Comparison of ENCODE assay signal across 8 cellular contexts in genomic region chr10:13371879-13372470, GRCh38. TPM values are rescaled to one million over a fixed set of nuclear protein-coding genes. Genes with fewer than 3 reads are reported as not detected.
DNase-seq lines count a peak whose midpoint lies in the region; ATAC-seq and TF ChIP-seq lines count a peak whose summit lies in the region.

No MANE protein-coding gene starts in this region.

- no peak for TF ChIP-seq POLR2A in HCT116 (IDR thresholded peaks at IDR 0.05; ENCODE audit: borderline replicate concordance, extremely low read depth, insufficient read depth, insufficient read length)

- POLR2A ChIA-PET in HCT116 (lab: Charles Lee), result interaction anchor here (0.6 to 1.7 kb wide), 5 partner anchors 10 to 215 kb away, joined by 3 read pairs; partner anchors contain the start of gene PRPF18

- RAD21 ChIA-PET in HCT116 (lab: Charles Lee; ENCODE audit: low non-redundant PET in 1 of 2, low total read pairs in 2 of 2, uncharacterized antibody in 2 of 2, unreplicated experiment in 2 of 2), result interaction anchor here (0.8 to 1.9 kb wide), 5 partner anchors 11 to 215 kb away, joined by 3 to 13 read pairs (median 5); partner anchors contain the start of gene PRPF18 (in 1 of the 2)

- TF ChIP-seq CTCF in HCT116 (IDR thresholded peaks at IDR 0.05 in 2 of 3, conservative IDR thresholded peaks at IDR 0.05 in 1 of 3; ENCODE audit: borderline replicate concordance in 1 of 3, insufficient read depth in 1 of 3, low read depth in 2 of 3, low read length in 2 of 3), result peak; percentile 91 to 98 (median 95)

- no peaks in the 10 kb centered on the region for H3K9me3 ChIP-seq in HCT116 (ENCODE audit: control insufficient read depth in 1 of 2, insufficient read depth in 1 of 2, low read depth in 1 of 2, low read length in 2 of 2)

- no peaks in the 10 kb centered on the region for H3K9me2 ChIP-seq in HCT116 (ENCODE audit: insufficient read depth)

- no peak overlapping the region for H3K4me3 ChIP-seq in HCT116 (replicated peaks in 1 of 2; ENCODE audit: low read depth in 1 of 2, low read length in 2 of 2)

- CTCF ChIA-PET in HCT116 (lab: Charles Lee), result interaction anchor here (0.5 to 1.7 kb wide), 32 partner anchors 9 to 1743 kb away, joined by 3 to 36 read pairs (median 5); partner anchors contain the start of gene PRPF18

- in situ Hi-C loops in G401 (cut with HindIII; ENCODE audit: low sequenced_read_pairs), result no loop called here

- no TSS peak for BruUV-seq in HCT116 (replicated peaks; lab: Mats Ljungman, UMichigan)

- TF ChIP-seq RAD21 in HCT116 (IDR thresholded peaks at IDR 0.05; ENCODE audit: low read depth), result peak; percentile 97

- no peak overlapping the region for H3K27ac ChIP-seq in HCT116 (ENCODE audit: low read depth, low read length)

- H3K36me3 ChIP-seq in HCT116 (ENCODE audit: control insufficient read depth in 1 of 2, insufficient read depth in 2 of 2, low read length in 2 of 2), result no peaks in the 10 kb centered on the region

- ATAC-seq in HCT116 (peak; percentile 100), left ventricle myocardium superior (peak; percentile 91), GM18907 (IDR thresholded peaks at IDR 0.05; ENCODE audit: unreplicated experiment) (no peak)

- peak overlapping the region; percentile 60 for H3K4me2 ChIP-seq in HCT116 (ENCODE audit: low read length)

- intact Hi-C loops in HCT116 (cut with micrococcal nuclease) (loop anchor here (1.0 to 2.0 kb wide), 4 partner anchors 68 to 407 kb away; partner anchors contain the start of gene PRPF18), left ventricle myocardium superior (cut with micrococcal nuclease) (loop anchor here (10.0 kb wide), 1 partner anchor 63 kb away; no protein-coding TSS in a partner anchor)

- no peaks in the 10 kb centered on the region for H4K20me1 ChIP-seq in HCT116 (ENCODE audit: insufficient read depth)

- no peaks in the 10 kb centered on the region for H3K27me3 ChIP-seq in HCT116 (ENCODE audit: insufficient read depth, low read length)

- peak; percentile 81 for DNase-seq in G401 (ENCODE audit: low spot score)
- DNase-seq in HCT116 (ENCODE audit: low read depth, low spot score), result peak; percentile 81
- DNase-seq in NCI-H128 (lab: John Stamatoyannopoulos, UW; ENCODE audit: unreplicated experiment), result peak; percentile 77
- DNase-seq in SW 1271 (lab: John Stamatoyannopoulos, UW), result peak; percentile 19 to 72
- peak in 48 of 56 donors; percentile 1 to 79 (median 40) for DNase-seq in amygdala (lab: John Stamatoyannopoulos, UW)
- peak; percentile 55 for DNase-seq in left ventricle myocardium superior
- DNase-seq in retina, result peak; percentile 87

- H2AFZ ChIP-seq in HCT116 (ENCODE audit: low read depth, low read length, poor library complexity, severe bottlenecking), result peak overlapping the region; percentile 97

- peaks cover 0 to 4% of the 10 kb centered on the region in 2 experiments; a peak in 1 of 4 replicates for H3K4me1 ChIP-seq in HCT116 (ENCODE audit: control insufficient read depth in 1 of 2, insufficient read depth in 2 of 2, low read length in 2 of 2)

- H3K9ac ChIP-seq in HCT116 (ENCODE audit: low read length), result no peak overlapping the region

- no peaks in the 10 kb centered on the region for H3K79me2 ChIP-seq in HCT116 (ENCODE audit: insufficient read depth, low read length)

TF ChIP-seq in HCT116, 20 proteins besides CTCF, POLR2A, EP300 and RAD21:
- TF ChIP-seq JUND (IDR thresholded peaks at IDR 0.05) (no peak), SRF (IDR thresholded peaks at IDR 0.05; ENCODE audit: low read depth) (no peak), CBX3 (IDR thresholded peaks at IDR 0.05; ENCODE audit: low read depth) (peak; percentile 30; the same call in 1 of the 2 replicates), FOSL1 (IDR thresholded peaks at IDR 0.05; ENCODE audit: low read depth) (peak; percentile 15; the same call in 1 of the 2 replicates)

RNA-seq across cellular contexts. Expression of gene SEPHS1, which starts 23.9 kb away (rescaled TPM):
- total RNA-seq in G401 (2014; rRNA removed; shearing (Covaris generic)), result 77.1 and 134 TPM in 2 replicates
- 51.7 TPM for total RNA-seq in HCT116 (2021; ENCODE audit: unreplicated experiment)
- polyA plus RNA-seq in HCT116 (2012), result 46.0 and 50.8 TPM in 2 replicates
- 27.8 TPM for total RNA-seq in left ventricle myocardium superior
